ENCODE assay signal across 9 cellular contexts in genomic region chr22:41523464-41524221, GRCh38. TPM values are rescaled to one million over a fixed set of nuclear protein-coding genes. Genes with fewer than 3 reads are reported as not detected.
A peak's percentile ranks its signal among the peaks of the same experiment; 100 is the strongest.
DNase-seq lines count a peak whose midpoint lies in the region; ATAC-seq, FAIRE-seq and TF ChIP-seq lines count a peak whose summit lies in the region.
"Had no signal": no experiment of that assay in that cellular context is flagged by ENCODE, and none has a peak within 500 bp of the region (broad histone marks: within the 10 kb centered on the region; RNA-seq: fewer than 3 reads in every experiment).

No MANE protein-coding gene starts in this region.

- RAD21 ChIA-PET in GM12878 (lab: Charles Lee; ENCODE audit: unreplicated experiment): interaction anchor here (2.4 kb wide), 1 partner anchor 120 kb away, joined by 15 read pairs; no protein-coding TSS in a partner anchor

- H3K14ac ChIP-seq in H9 (ENCODE audit: insufficient read depth, low read length): no peak overlapping the region

- H3K79me2 ChIP-seq in H9 (ENCODE audit: insufficient read depth, low read length): no peaks in the 10 kb centered on the region
- H3K79me2 ChIP-seq in GM12878 (ENCODE audit: control insufficient read depth, insufficient read depth, low read length): no peaks in the 10 kb centered on the region

- no peak overlapping the region for H2AFZ ChIP-seq in H9 (ENCODE audit: low read length)
- no peak overlapping the region for H2AFZ ChIP-seq in GM12878 (ENCODE audit: control insufficient read depth, low read depth, low read length)

- H3K9ac ChIP-seq in H9 (ENCODE audit: extremely low read depth, insufficient read length, low read length) (no peak overlapping the region), GM12878 (ENCODE audit: control insufficient read depth, insufficient read depth, low read length) (no peak overlapping the region)

- CTCF ChIA-PET in GM12878 (lab: Yijun Ruan, JAX): interaction anchor here (0.9 to 7.3 kb wide), 2 partner anchors 9 to 119 kb away, joined by 3 to 105 read pairs; no protein-coding TSS in a partner anchor

- POLR2A ChIA-PET in GM12878 (lab: Charles Lee): interaction anchor here (0.6 kb wide), 1 partner anchor 14 kb away, joined by 3 read pairs; no protein-coding TSS in a partner anchor

- TF ChIP-seq POLR2A in GM12878 (IDR thresholded peaks at IDR 0.05; ENCODE audit: low read depth, low read length): peak; percentile 63

- TF ChIP-seq CTCF in H9 (conservative IDR thresholded peaks at IDR 0.05) (peak; percentile 38; the same call in 2 of the 3 replicates), GM12878 (IDR thresholded peaks at IDR 0.05 in 2 of 3, conservative IDR thresholded peaks at IDR 0.05 in 1 of 3; ENCODE audit: control insufficient read depth in 2 of 3, extremely low read depth in 1 of 3, insufficient read depth in 1 of 3, low read depth in 3 of 3, low read length in 3 of 3) (no peak)

- H3K9me3 ChIP-seq in H9 (ENCODE audit: control insufficient read depth, low read depth, low read length) (no peaks in the 10 kb centered on the region), GM12878 (replicated peaks; ENCODE audit: control insufficient read depth, insufficient read depth, low read length) (no peaks in the 10 kb centered on the region)

- SMC1A ChIA-PET in GM12878 (lab: Charles Lee; ENCODE audit: uncharacterized antibody, unreplicated experiment): interaction anchor here (3.4 kb wide), 1 partner anchor 121 kb away, joined by 27 read pairs; no protein-coding TSS in a partner anchor

- H3K27ac ChIP-seq in H9 (ENCODE audit: insufficient read length, low read depth, low read length): no peak overlapping the region
- no peak overlapping the region for H3K27ac ChIP-seq in GM12878 (ENCODE audit: control insufficient read depth, insufficient read depth)
- H3K27ac ChIP-seq in layer of hippocampus (ENCODE audit: low read depth, low read length): peak overlapping the region; percentile 92

- no peak overlapping the region for H3K56ac ChIP-seq in H9 (ENCODE audit: insufficient read length, low read depth, low read length)

- no peak overlapping the region for H3K4me2 ChIP-seq in H9 (ENCODE audit: insufficient read depth, insufficient read length, low read length)
- H3K4me2 ChIP-seq in GM12878 (ENCODE audit: control insufficient read depth, insufficient read depth): no peak overlapping the region

- H3K4ac ChIP-seq in H9 (ENCODE audit: low read depth, low read length): no peak overlapping the region

- H3K18ac ChIP-seq in H9 (ENCODE audit: insufficient read length, low read depth, low read length): no peak overlapping the region

- H4K20me1 ChIP-seq in H9 (ENCODE audit: control insufficient read depth, insufficient read depth, insufficient read length) (no peaks in the 10 kb centered on the region), GM12878 (ENCODE audit: control insufficient read depth, insufficient read depth) (no peaks in the 10 kb centered on the region)

- no TSS peak for BruUV-seq in GM12878 (replicated peaks; lab: Mats Ljungman, UMichigan)

- intact Hi-C loops in GM12878 (cut with micrococcal nuclease; ENCODE audit: unreplicated experiment): no loop called here

- no peak overlapping the region for H2AK5ac ChIP-seq in H9 (ENCODE audit: insufficient read length, low read length)

- no peaks in the 10 kb centered on the region for H3K27me3 ChIP-seq in H9 (ENCODE audit: insufficient read depth, low read length)
- H3K27me3 ChIP-seq in GM12878 (replicated peaks in 1 of 2; ENCODE audit: control insufficient read depth in 2 of 2, insufficient read depth in 2 of 2, low read length in 1 of 2): no peaks in the 10 kb centered on the region
- H3K27me3 ChIP-seq in layer of hippocampus (ENCODE audit: control insufficient read depth, insufficient read depth, low read length): no peaks in the 10 kb centered on the region

- H2BK15ac ChIP-seq in H9 (ENCODE audit: low read depth, low read length): no peak overlapping the region

- no peak overlapping the region for H4K5ac ChIP-seq in H9 (ENCODE audit: insufficient read length, low read depth, low read length)

- no peaks in the 10 kb centered on the region for H3K9me3 Mint-ChIP-seq in H9

- H2BK5ac ChIP-seq in H9 (ENCODE audit: insufficient read length, low read length): no peak overlapping the region

- no peak overlapping the region for H2BK20ac ChIP-seq in H9 (ENCODE audit: low read depth, low read length, poor library complexity, severe bottlenecking)

- H3T11ph ChIP-seq in H9 (ENCODE audit: low read length): no peak overlapping the region

- 0 out of 4 replicates have a peak, but pooled peaks cover 0 to 2% of the 10 kb centered on the region in 2 experiments for H3K4me1 Mint-ChIP-seq in H9

- H3K36me3 Mint-ChIP-seq in H9 (ENCODE audit: insufficient read depth in 1 of 3, low read depth in 3 of 3): peaks cover 18 to 46% (median 27%) of the 10 kb centered on the region in 3 experiments

- no peak overlapping the region for H4K91ac ChIP-seq in H9 (ENCODE audit: insufficient read length, low read depth, low read length)

- no CpG with 5 or more reads among the region's 21 CpGs for WGBS in H9 (ENCODE audit: extremely low coverage, insufficient read length, low lambda C conversion rate)
- 81% methylated on average over 21 of the region's 21 CpGs for WGBS in GM12878 (ENCODE audit: insufficient coverage, insufficient replicate concordance, low lambda C conversion rate, missing lambda C conversion rate)

- no peak overlapping the region for H3K4me3 ChIP-seq in GM12878

- peak overlapping the region in 2 of 3 experiments; percentile 61 to 84; a peak in 4 of 7 replicates for H3K27ac Mint-ChIP-seq in H9

- no peak overlapping the region for H4K8ac ChIP-seq in H9 (replicated peaks; ENCODE audit: insufficient read length, low read depth, low read length)

- H3K27me3 Mint-ChIP-seq in H9 (ENCODE audit: low read depth): peaks cover 5% of the 10 kb centered on the region

- no peak for TF ChIP-seq EP300 in GM12878 (IDR thresholded peaks at IDR 0.05; ENCODE audit: borderline replicate concordance in 1 of 2, control insufficient read depth in 1 of 2, low read depth in 2 of 2, low read length in 2 of 2)

- no peak for FAIRE-seq in GM12878 (lab: Jason Lieb, UNC)

- no peak for TF ChIP-seq RAD21 in GM12878 (IDR thresholded peaks at IDR 0.05; ENCODE audit: insufficient read depth, low read depth, low read length)

- no peak for ATAC-seq in GM12878
- no peak for ATAC-seq in GM19324 (IDR thresholded peaks at IDR 0.05; ENCODE audit: low FRiP score, unreplicated experiment)
- no peak for ATAC-seq in HG03045 (IDR thresholded peaks at IDR 0.05; ENCODE audit: unreplicated experiment)

- H3K4me3 Mint-ChIP-seq in H9: no peak overlapping the region

- no peak overlapping the region for H3K23ac ChIP-seq in H9 (ENCODE audit: insufficient read length, low read depth, low read length)

- no peak overlapping the region for H2BK120ac ChIP-seq in H9 (ENCODE audit: low read depth, low read length, poor library complexity, severe bottlenecking)

- no peaks in the 10 kb centered on the region for H3K4me1 ChIP-seq in H9 (ENCODE audit: insufficient read depth, low read length)
- no peaks in the 10 kb centered on the region for H3K4me1 ChIP-seq in GM12878 (ENCODE audit: control insufficient read depth, insufficient read depth, low read length)

- in situ Hi-C loops in GM12878 (cut with MboI): no loop called here

- H3K36me3 ChIP-seq in GM12878 (ENCODE audit: control insufficient read depth in 2 of 2, insufficient read depth in 2 of 2, low read length in 1 of 2): peaks cover 37 to 54% of the 10 kb centered on the region in 2 experiments; a peak in 3 of 4 replicates

- DNase-seq in H9: peak; percentile 58
- no peak for DNase-seq in GM12878 (ENCODE audit: low read depth, low spot score)
- DNase-seq in stromal cell of bone marrow (ENCODE audit: low read depth): peak; percentile 68
- DNase-seq in DMS153 treated with DMSO at 0.1 percent for 48 hours (lab: John Stamatoyannopoulos, UW; ENCODE audit: unreplicated experiment): no peak
- DNase-seq in SHP77 treated with DMSO at 0.1 percent for 48 hours (lab: John Stamatoyannopoulos, UW): no peak

- H3K23me2 ChIP-seq in H9 (ENCODE audit: insufficient read length, low read depth, low read length, poor library complexity, severe bottlenecking): no peaks in the 10 kb centered on the region

- no peaks in the 10 kb centered on the region for H3K79me1 ChIP-seq in H9 (ENCODE audit: insufficient read depth, low read depth, low read length, poor library complexity, severe bottlenecking)

- no peak overlapping the region for H2BK12ac ChIP-seq in H9 (ENCODE audit: insufficient read length, low read depth, low read length)

RNA-seq across cellular contexts. Expression of gene POLR3H, which starts 20.6 kb away (rescaled TPM):
- 63.6 and 68.2 TPM in 2 replicates for total RNA-seq in H9 (2021)
- 25.4 and 28.9 TPM in 2 replicates for total RNA-seq in GM12878 (2013; cell fraction: nucleolus; rRNA removed)
- 10.0 and 12.2 TPM in 2 replicates for total RNA-seq in GM12878 (2014; rRNA removed)
- total RNA-seq in GM12878 (2014; rRNA removed; fragmentation: Illumina TruSeq; extraction: Trizol): 14.4 and 17.4 TPM in 2 replicates
- 36.6 and 40.9 TPM in 2 replicates for total RNA-seq in GM12878 (2021)
- 5.4 TPM for polyA plus RNA-seq in GM12878 (2011; ENCODE audit: low read depth)
- 15.7 and 29.8 TPM in 2 replicates for polyA plus RNA-seq in GM12878 (2011; rRNA removed)
- polyA plus RNA-seq in GM12878 (2011; cell fraction: cytosol; rRNA removed): 41.0 and 42.2 TPM in 2 replicates
- polyA plus RNA-seq in GM12878 (2011; cell fraction: nucleus; rRNA removed): 23.0 and 31.0 TPM in 2 replicates
- 14.0 and 14.6 TPM in 2 replicates for polyA plus RNA-seq in GM12878 (2012)
- 12.3 and 26.2 TPM in 2 replicates for polyA plus RNA-seq in GM12878 (2014; fragmentation: Illumina TruSeq; extraction: Trizol)
- 1 to 10 TPM; 3.5 to 5.8 TPM for polyA plus RNA-seq in GM12878 (2014; fragmentation: Nextera tagmentation; extraction: Ambion mirVana)
- 23.1 and 26.0 TPM in 2 replicates for polyA plus RNA-seq in GM12878 (2014; rRNA removed)
- polyA plus RNA-seq in GM12878 (2016; fragmentation: Nextera tagmentation; extraction: Ambion mirVana): 10 to 100 TPM; 58.7 to 62.7 TPM
- 23.0 and 37.8 TPM in 2 replicates for polyA minus RNA-seq in GM12878 (2011; rRNA and poly(A)+ RNA removed)
- polyA minus RNA-seq in GM12878 (2011; cell fraction: cytosol; rRNA and poly(A)+ RNA removed): 6.1 and 9.0 TPM in 2 replicates
- 12.0 and 23.2 TPM in 2 replicates for polyA minus RNA-seq in GM12878 (2011; cell fraction: nucleus; rRNA and poly(A)+ RNA removed)

RNA-seq across cellular contexts. Expression of gene CSDC2, which starts 37.2 kb away (rescaled TPM):
- total RNA-seq in H9 (2021) (1.0 and 1.2 TPM in 2 replicates), GM12878 (2014; rRNA removed) (not detected in 2 replicates), GM12878 (2014; rRNA removed; fragmentation: Illumina TruSeq; extraction: Trizol) (not detected in 2 replicates), GM12878 (2021) (0.08 and 0.13 TPM in 2 replicates)
- total RNA-seq in GM12878 (2013; cell fraction: nucleolus; rRNA removed): not detected in 2 replicates
- not detected for polyA plus RNA-seq in GM12878 (2011; ENCODE audit: low read depth)
- polyA plus RNA-seq in GM12878 (2011; rRNA removed) (not detected in 2 replicates), GM12878 (2014; fragmentation: Illumina TruSeq; extraction: Trizol) (not detected in 2 replicates), GM12878 (2014; fragmentation: Nextera tagmentation; extraction: Ambion mirVana) (not detected), GM12878 (2014; rRNA removed) (not detected in 2 replicates), GM12878 (2016; fragmentation: Nextera tagmentation; extraction: Ambion mirVana) (not detected)
- polyA plus RNA-seq in GM12878 (2011; cell fraction: cytosol; rRNA removed): not detected in 2 replicates
- not detected in 2 replicates for polyA plus RNA-seq in GM12878 (2011; cell fraction: nucleus; rRNA removed)
- polyA plus RNA-seq in GM12878 (2012): not detected in 2 replicates
- not detected in 2 replicates for polyA minus RNA-seq in GM12878 (2011; rRNA and poly(A)+ RNA removed)
- not detected in 2 replicates for polyA minus RNA-seq in GM12878 (2011; cell fraction: cytosol; rRNA and poly(A)+ RNA removed)
- polyA minus RNA-seq in GM12878 (2011; cell fraction: nucleus; rRNA and poly(A)+ RNA removed): not detected in 2 replicates
- total RNA-seq: NCI-H460 had no signal

RNA-seq across cellular contexts. Expression of gene ACO2, which starts 54.7 kb away (rescaled TPM):
- total RNA-seq in H9 (2021) (64.9 and 66.6 TPM in 2 replicates), GM12878 (2014; rRNA removed) (115 and 132 TPM in 2 replicates), GM12878 (2014; rRNA removed; fragmentation: Illumina TruSeq; extraction: Trizol) (63.2 and 69.0 TPM in 2 replicates), GM12878 (2021) (127 and 133 TPM in 2 replicates)
- total RNA-seq in GM12878 (2013; cell fraction: nucleolus; rRNA removed): 78.7 and 86.2 TPM in 2 replicates
- 48.7 TPM for polyA plus RNA-seq in GM12878 (2011; ENCODE audit: low read depth)
- polyA plus RNA-seq in GM12878 (2011; rRNA removed) (16.1 and 22.4 TPM in 2 replicates), GM12878 (2014; fragmentation: Illumina TruSeq; extraction: Trizol) (41.6 and 102 TPM in 2 replicates), GM12878 (2014; fragmentation: Nextera tagmentation; extraction: Ambion mirVana) (10 to 100 TPM; 21.4 to 22.3 TPM), GM12878 (2014; rRNA removed) (74.8 and 83.8 TPM in 2 replicates), GM12878 (2016; fragmentation: Nextera tagmentation; extraction: Ambion mirVana) (100 to 1,000 TPM; 211 to 214 TPM)
- polyA plus RNA-seq in GM12878 (2011; cell fraction: cytosol; rRNA removed): 60.6 and 64.3 TPM in 2 replicates
- polyA plus RNA-seq in GM12878 (2011; cell fraction: nucleus; rRNA removed): 355 and 367 TPM in 2 replicates
- polyA plus RNA-seq in GM12878 (2012): 71.7 and 92.0 TPM in 2 replicates
- 23.3 and 35.4 TPM in 2 replicates for polyA minus RNA-seq in GM12878 (2011; rRNA and poly(A)+ RNA removed)
- 26.1 and 33.6 TPM in 2 replicates for polyA minus RNA-seq in GM12878 (2011; cell fraction: cytosol; rRNA and poly(A)+ RNA removed)
- 42.7 and 65.6 TPM in 2 replicates for polyA minus RNA-seq in GM12878 (2011; cell fraction: nucleus; rRNA and poly(A)+ RNA removed)

RNA-seq across cellular contexts. Expression of gene PHF5A, which starts 55.2 kb away (rescaled TPM):
- 114 and 128 TPM in 2 replicates for total RNA-seq in H9 (2021)
- total RNA-seq in GM12878 (2013; cell fraction: nucleolus; rRNA removed): 6.6 and 7.7 TPM in 2 replicates
- 81.4 and 99.9 TPM in 2 replicates for total RNA-seq in GM12878 (2014; rRNA removed)
- 85.5 and 86.8 TPM in 2 replicates for total RNA-seq in GM12878 (2014; rRNA removed; fragmentation: Illumina TruSeq; extraction: Trizol)
- 64.2 and 64.8 TPM in 2 replicates for total RNA-seq in GM12878 (2021)
- polyA plus RNA-seq in GM12878 (2011; ENCODE audit: low read depth): 38.8 TPM
- polyA plus RNA-seq in GM12878 (2011; rRNA removed): 96.7 and 99.4 TPM in 2 replicates
- 63.8 and 68.0 TPM in 2 replicates for polyA plus RNA-seq in GM12878 (2011; cell fraction: cytosol; rRNA removed)
- 36.7 and 44.3 TPM in 2 replicates for polyA plus RNA-seq in GM12878 (2011; cell fraction: nucleus; rRNA removed)
- 30.5 and 37.3 TPM in 2 replicates for polyA plus RNA-seq in GM12878 (2012)
- polyA plus RNA-seq in GM12878 (2014; fragmentation: Illumina TruSeq; extraction: Trizol): 91.7 and 101 TPM in 2 replicates
- 10 to 100 TPM; 40.5 to 77.0 TPM for polyA plus RNA-seq in GM12878 (2014; fragmentation: Nextera tagmentation; extraction: Ambion mirVana)
- polyA plus RNA-seq in GM12878 (2014; rRNA removed): 97.6 and 115 TPM in 2 replicates
- 10 to 100 TPM; 51.5 to 52.4 TPM for polyA plus RNA-seq in GM12878 (2016; fragmentation: Nextera tagmentation; extraction: Ambion mirVana)
- 34.6 and 35.7 TPM in 2 replicates for polyA minus RNA-seq in GM12878 (2011; rRNA and poly(A)+ RNA removed)
- polyA minus RNA-seq in GM12878 (2011; cell fraction: cytosol; rRNA and poly(A)+ RNA removed): 8.1 and 11.6 TPM in 2 replicates
- polyA minus RNA-seq in GM12878 (2011; cell fraction: nucleus; rRNA and poly(A)+ RNA removed): 5.0 and 11.9 TPM in 2 replicates

Comparison
In these comparisons a context has a peak if more than half of its experiments do, and no peak if none do; other contexts are left out.
1. DNase-seq: peak in H9 (single experiment) and stromal cell of bone marrow (single experiment); none in GM12878 (single experiment), DMS153 treated with DMSO at 0.1 percent for 48 hours (single experiment) and SHP77 treated with DMSO at 0.1 percent for 48 hours (single experiment).